ENCODE assay signal across 34 cellular contexts in genomic region chr9:8940650-8941049, GRCh38.
DNase-seq lines count a peak whose midpoint lies in the region; ATAC-seq, FAIRE-seq and TF ChIP-seq lines count a peak whose summit lies in the region.
"Had no signal": no experiment of that assay in that cellular context is flagged by ENCODE, and none has a peak within 500 bp of the region (broad histone marks: within the 10 kb centered on the region; RNA-seq: fewer than 3 reads in every experiment).

No MANE protein-coding gene starts in this region.

- H3K9me3 ChIP-seq in HepG2 (ENCODE audit: low read length) (no peaks in the 10 kb centered on the region), right lobe of liver (no peaks in the 10 kb centered on the region), HEK293 (ENCODE audit: control insufficient read depth, insufficient read depth, low read depth, low read length) (no peaks in the 10 kb centered on the region), right cardiac atrium (ENCODE audit: control insufficient read depth, low read length) (no peaks in the 10 kb centered on the region)
- H3K9me3 ChIP-seq: A549; BE2C; BLaER1; BLaER1 treated with 17β-estradiol and CSF1 and Interleukin-3, amounts not matched to agents 10 nM and 100 nM; Caco-2 had no signal

- H3K9ac ChIP-seq in HepG2 (ENCODE audit: insufficient read depth, low read depth, low read length), result no peak overlapping the region
- H3K9ac ChIP-seq: BLaER1; BLaER1 treated with 17β-estradiol and CSF1 and Interleukin-3, amounts not matched to agents 10 nM and 100 nM had no signal

- H3K36me3 Mint-ChIP-seq in stimulated activated naive B cell treated with anti-CD40 and anti-IgM and Interleukin-4, amounts not matched to agents 10 μg/mL and 1 μg/mL and 100 μg/mL, for 72 hours, result no peaks in the 10 kb centered on the region
- H3K36me3 Mint-ChIP-seq: CD14-positive monocyte; CD4-positive, alpha-beta memory T cell; CD4-positive, CD25-positive, alpha-beta regulatory T cell; CD8-positive, alpha-beta memory T cell; CD8-positive, alpha-beta T cell had no signal

- H3K36me3 ChIP-seq in HepG2 (replicated peaks in 1 of 2; ENCODE audit: control insufficient read depth in 1 of 2, insufficient read depth in 2 of 2, low read length in 2 of 2) (no peaks in the 10 kb centered on the region), right lobe of liver (no peaks in the 10 kb centered on the region), HEK293 (ENCODE audit: control insufficient read depth in 2 of 2, insufficient read depth in 1 of 2, low read length in 2 of 2) (no peaks in the 10 kb centered on the region)
- H3K36me3 ChIP-seq: BE2C; BLaER1; BLaER1 treated with 17β-estradiol and CSF1 and Interleukin-3, amounts not matched to agents 10 nM and 100 nM had no signal

- no peak for TF ChIP-seq POLR2A in HepG2 (IDR thresholded peaks at IDR 0.05; ENCODE audit: insufficient read depth in 1 of 2, low read depth in 2 of 2, low read length in 2 of 2)
- no peak for TF ChIP-seq POLR2A in right lobe of liver (IDR thresholded peaks at IDR 0.05)

- no peak for TF ChIP-seq RAD21 in HepG2 (CRISPR knock-in tag; IDR thresholded peaks at IDR 0.05)

- TF ChIP-seq EP300 in HepG2 (IDR thresholded peaks at IDR 0.05; ENCODE audit: low read depth in 2 of 2, low read length in 2 of 2) (no peak), HepG2 (CRISPR knock-in tag; IDR thresholded peaks at IDR 0.05; ENCODE audit: borderline replicate concordance) (no peak)

- no peaks in the 10 kb centered on the region for H3K4me1 Mint-ChIP-seq in stimulated activated naive B cell treated with anti-CD40 and anti-IgM and Interleukin-4, amounts not matched to agents 10 μg/mL and 1 μg/mL and 100 μg/mL, for 72 hours
- H3K4me1 Mint-ChIP-seq: B cell; CD14-positive monocyte; CD4-positive, alpha-beta memory T cell; CD4-positive, CD25-positive, alpha-beta regulatory T cell; CD8-positive, alpha-beta memory T cell had no signal

- DNase-seq in HepG2 (ENCODE audit: low spot score) (no peak), right lobe of liver (no peak), dedifferentiated amniotic fluid mesenchymal stem cell (ENCODE audit: extremely low spot score) (peak; percentile 12), right cardiac atrium (no peak)
- DNase-seq in stimulated activated naive B cell treated with anti-CD40 and anti-IgM and Interleukin-4, amounts not matched to agents 10 μg/mL and 1 μg/mL and 100 μg/mL, for 72 hours, result no peak
- DNase-seq: 8988T; ACHN; AML-193; BE2C; C1 segment of cervical spinal cord; Caco-2; Calu3; CD4-positive, alpha-beta memory T cell; CD4-positive, alpha-beta T cell; CD4-positive, CD25-positive, alpha-beta regulatory T cell; CD8-positive, alpha-beta memory T cell; CD8-positive, alpha-beta T cell; COR-L47; DMS 273 treated with DMSO at 0.1 percent for 48 hours; DMS153; DMS53; DMS79; DMS79 treated with DMSO at 0.1 percent for 48 hours; DND-41; EL had no signal

- H3K4me2 ChIP-seq in HepG2 (ENCODE audit: low read depth, low read length), result no peak overlapping the region
- H3K4me2 ChIP-seq: A549; BLaER1; BLaER1 treated with 17β-estradiol and CSF1 and Interleukin-3, amounts not matched to agents 10 nM and 100 nM had no signal

- no peak for FAIRE-seq in HepG2 (lab: Jason Lieb, UNC)
- FAIRE-seq: A204.1, A549 had no signal

- ATAC-seq in HepG2 (no peak), right lobe of liver (no peak), right cardiac atrium (no peak)
- ATAC-seq in stimulated activated naive B cell treated with anti-CD40 and anti-IgM and Interleukin-4, amounts not matched to agents 10 μg/mL and 1 μg/mL and 100 μg/mL, for 72 hours (replicated peaks), result no peak
- ATAC-seq: A549; CD8-positive, alpha-beta T cell had no signal

- no peaks in the 10 kb centered on the region for H4K20me1 ChIP-seq in HepG2 (ENCODE audit: insufficient read depth, low read length)
- H4K20me1 ChIP-seq: BLaER1; BLaER1 treated with 17β-estradiol and CSF1 and Interleukin-3, amounts not matched to agents 10 nM and 100 nM had no signal

- CTCF ChIA-PET in HepG2 (lab: Yijun Ruan, JAX; ENCODE audit: low intra/inter-chr PET ratio, low total read pairs), result no interaction called here
- CTCF ChIA-PET in HEK293 (lab: Yijun Ruan, JAX), result no interaction called here

- H3K4me3 ChIP-seq in HepG2 (replicated peaks in 1 of 3; ENCODE audit: insufficient read depth in 1 of 3, low read depth in 2 of 3, low read length in 3 of 3) (no peak overlapping the region), right lobe of liver (no peak overlapping the region), HEK293 (ENCODE audit: low read depth, low read length) (no peak overlapping the region), right cardiac atrium (ENCODE audit: low read length) (no peak overlapping the region)
- H3K4me3 ChIP-seq: A549; BLaER1; BLaER1 treated with 17β-estradiol and CSF1 and Interleukin-3, amounts not matched to agents 10 nM and 100 nM had no signal

- H3K27me3 Mint-ChIP-seq in stimulated activated naive B cell treated with anti-CD40 and anti-IgM and Interleukin-4, amounts not matched to agents 10 μg/mL and 1 μg/mL and 100 μg/mL, for 72 hours, result no peaks in the 10 kb centered on the region
- H3K27me3 Mint-ChIP-seq: B cell; CD4-positive, alpha-beta memory T cell; CD4-positive, alpha-beta T cell; CD4-positive, CD25-positive, alpha-beta regulatory T cell; CD8-positive, alpha-beta memory T cell had no signal

- POLR2A ChIA-PET in HepG2 (lab: Yijun Ruan, JAX), result no interaction called here
- POLR2A ChIA-PET in HEK293 (lab: Yijun Ruan, JAX), result no interaction called here

- no peak for TF ChIP-seq CTCF in HepG2 (CRISPR knock-in tag; IDR thresholded peaks at IDR 0.05)
- no peak for TF ChIP-seq CTCF in right lobe of liver (IDR thresholded peaks at IDR 0.05)
- TF ChIP-seq CTCF in HEK293 (tag by site-specific recombination; IDR thresholded peaks at IDR 0.05), result no peak

- no peak overlapping the region for H3K27ac Mint-ChIP-seq in stimulated activated naive B cell treated with anti-CD40 and anti-IgM and Interleukin-4, amounts not matched to agents 10 μg/mL and 1 μg/mL and 100 μg/mL, for 72 hours
- H3K27ac Mint-ChIP-seq: B cell; CD4-positive, alpha-beta memory T cell; CD4-positive, alpha-beta T cell; CD4-positive, CD25-positive, alpha-beta regulatory T cell; CD8-positive, alpha-beta memory T cell; CD8-positive, alpha-beta T cell had no signal

- H3K27me3 ChIP-seq in HepG2 (ENCODE audit: control insufficient read depth in 1 of 2, insufficient read depth in 2 of 2, low read length in 2 of 2) (no peaks in the 10 kb centered on the region), right lobe of liver (no peaks in the 10 kb centered on the region), right cardiac atrium (ENCODE audit: control insufficient read depth, insufficient read depth) (no peaks in the 10 kb centered on the region)
- H3K27me3 ChIP-seq: BE2C; BLaER1; BLaER1 treated with 17β-estradiol and CSF1 and Interleukin-3, amounts not matched to agents 10 nM and 100 nM had no signal

- H3K4me1 ChIP-seq in HepG2 (ENCODE audit: insufficient read depth, low read length), result no peaks in the 10 kb centered on the region
- no peaks in the 10 kb centered on the region for H3K4me1 ChIP-seq in right lobe of liver
- no peaks in the 10 kb centered on the region for H3K4me1 ChIP-seq in HEK293 (ENCODE audit: control insufficient read depth, insufficient read depth, low read length)
- H3K4me1 ChIP-seq in right cardiac atrium (ENCODE audit: control insufficient read depth, insufficient read depth, low read length), result no peaks in the 10 kb centered on the region
- H3K4me1 ChIP-seq: A549; BE2C; BLaER1; BLaER1 treated with 17β-estradiol and CSF1 and Interleukin-3, amounts not matched to agents 10 nM and 100 nM; Caco-2 had no signal

- BruUV-seq in HepG2 (replicated peaks; lab: Mats Ljungman, UMichigan), result no TSS peak

- H2AFZ ChIP-seq in HepG2 (ENCODE audit: low read length), result no peak overlapping the region

- H3K27ac ChIP-seq in HepG2 (ENCODE audit: extremely low read length, insufficient read depth, low read length) (no peak overlapping the region), right lobe of liver (no peak overlapping the region), HEK293 (ENCODE audit: extremely low read depth, low read depth, low read length) (no peak overlapping the region), right cardiac atrium (ENCODE audit: low read length) (no peak overlapping the region)
- H3K27ac ChIP-seq: 22Rv1; A549; BLaER1; BLaER1 treated with 17β-estradiol and CSF1 and Interleukin-3, amounts not matched to agents 10 nM and 100 nM; C4-2B had no signal

- intact Hi-C loops in HepG2 (cut with micrococcal nuclease; ENCODE audit: unreplicated experiment), result no loop called here
- intact Hi-C loops in right lobe of liver (cut with DNase I), result no loop called here
- intact Hi-C loops in right cardiac atrium (cut with DNase I), result no loop called here

- in situ Hi-C loops in HepG2 (cut with HindIII; ENCODE audit: extremely low pct_ligation_motif_present, low pct_unique_long_range_greater_than_20kb), result no loop called here

- H3K79me2 ChIP-seq in HepG2 (ENCODE audit: insufficient read depth, low read length), result no peaks in the 10 kb centered on the region

- no peak overlapping the region for H3K4me3 Mint-ChIP-seq in stimulated activated naive B cell treated with anti-CD40 and anti-IgM and Interleukin-4, amounts not matched to agents 10 μg/mL and 1 μg/mL and 100 μg/mL, for 72 hours
- H3K4me3 Mint-ChIP-seq: B cell; CD14-positive monocyte; CD4-positive, alpha-beta memory T cell; CD4-positive, alpha-beta T cell; CD4-positive, CD25-positive, alpha-beta regulatory T cell; CD8-positive, alpha-beta memory T cell; CD8-positive, alpha-beta T cell had no signal

- peaks cover 0 to 8% of the 10 kb centered on the region in 2 donors for H3K9me3 Mint-ChIP-seq in stimulated activated naive B cell treated with anti-CD40 and anti-IgM and Interleukin-4, amounts not matched to agents 10 μg/mL and 1 μg/mL and 100 μg/mL, for 72 hours

TF ChIP-seq in HepG2, 621 proteins besides CTCF, POLR2A, EP300 and RAD21:
- TF ChIP-seq CREB1 (IDR thresholded peaks at IDR 0.05) (peak; percentile 86), CREB1 (CRISPR knock-in tag; IDR thresholded peaks at IDR 0.05) (no peak), KDM2A (CRISPR knock-in tag; IDR thresholded peaks at IDR 0.05; ENCODE audit: borderline replicate concordance, low read depth) (no peak)

TF ChIP-seq in HEK293, 187 proteins besides CTCF, POLR2A, EP300 and RAD21:
- no peak for TF ChIP-seq ZNF48 (tag by site-specific recombination; IDR thresholded peaks at IDR 0.05)
- TF ChIP-seq ZNF513 (tag by site-specific recombination; IDR thresholded peaks at IDR 0.05), result peak; percentile 56; the same call in 1 of the 2 replicates

Comparison
In these comparisons a context has a peak if more than half of its experiments do, and no peak if none do; other contexts are left out.
1. Of the 63 proteins assayed by ChIP-seq in both HepG2 and HEK293: peak only in HepG2: none; only in HEK293: ZNF513; in both: none; in neither: 62.